ENCODE assay signal across 23 cellular contexts in the genomic region with DNA sequence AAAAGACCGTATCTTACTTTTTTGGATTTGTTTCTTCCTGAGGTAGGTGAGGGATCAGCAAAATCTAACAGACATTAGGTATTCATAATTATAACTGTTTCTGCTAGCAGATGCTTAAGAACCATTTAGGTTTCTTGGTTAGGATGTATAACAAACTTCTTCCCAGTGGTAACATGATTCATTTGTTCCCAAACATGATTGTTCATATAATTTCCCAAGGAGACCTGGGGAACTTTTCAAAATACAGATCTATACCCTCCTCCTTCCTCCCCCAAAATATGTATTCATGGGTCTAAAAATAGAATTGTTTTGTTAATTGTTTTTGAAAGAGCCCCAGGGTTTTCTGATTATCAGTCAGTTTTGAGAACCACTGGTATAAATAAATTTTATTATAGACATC.
"Had no signal": no experiment of that assay in that cellular context is flagged by ENCODE, and none has a peak within 500 bp of the region (broad histone marks: within the 10 kb centered on the region; RNA-seq: fewer than 3 reads in every experiment).

No MANE protein-coding gene starts in this region.

- H3K27ac Mint-ChIP-seq: activated B cell treated with CpG ODN at 0.5 μM for 24 hours; activated CD4-positive, alpha-beta T cell treated with anti-CD3 and anti-CD28 coated beads, Interleukin-2, amount 10 ng/mL, durations not matched to agents 24 days and 14 days; activated CD8-positive, alpha-beta T cell treated with anti-CD3 and anti-CD28 coated beads, Interleukin-2, amount 10 ng/mL, durations not matched to agents 7 days and 5 days; endodermal cell had no signal

- H3K4me1 Mint-ChIP-seq: activated B cell treated with CpG ODN at 0.5 μM for 24 hours had no signal

- H3K4me3 Mint-ChIP-seq: activated B cell treated with CpG ODN at 0.5 μM for 24 hours; activated CD4-positive, alpha-beta T cell treated with anti-CD3 and anti-CD28 coated beads, Interleukin-2, amount 10 ng/mL, durations not matched to agents 24 days and 14 days; activated CD8-positive, alpha-beta T cell treated with anti-CD3 and anti-CD28 coated beads, Interleukin-2, amount 10 ng/mL, durations not matched to agents 7 days and 5 days; activated naive CD4-positive, alpha-beta T cell treated with anti-CD3 and anti-CD28 coated beads, Interleukin-2, amount 50 U/mL, for 24 hours; activated T-cell treated with anti-CD3 and anti-CD28 coated beads, Interleukin-2, amount 50 U/mL, for 4 hours; endodermal cell; immature natural killer cell; naive thymus-derived CD4-positive, alpha-beta T cell had no signal

- ATAC-seq: activated CD8-positive, alpha-beta T cell treated with anti-CD3 and anti-CD28 coated beads, Interleukin-2, amount 10 ng/mL, durations not matched to agents 7 days and 5 days; activated T-cell treated with anti-CD3 and anti-CD28 coated beads, Interleukin-2, amount 50 U/mL, for 4 hours; gastroesophageal sphincter; heart right ventricle; left ventricle myocardium superior; naive thymus-derived CD4-positive, alpha-beta T cell; pancreas; right lobe of liver had no signal

- H3K27me3 Mint-ChIP-seq: activated B cell treated with CpG ODN at 0.5 μM for 24 hours; activated CD4-positive, alpha-beta T cell treated with anti-CD3 and anti-CD28 coated beads, Interleukin-2, amount 10 ng/mL, durations not matched to agents 24 days and 14 days; activated naive CD4-positive, alpha-beta T cell treated with anti-CD3 and anti-CD28 coated beads, Interleukin-2, amount 50 U/mL, for 24 hours; naive thymus-derived CD4-positive, alpha-beta T cell had no signal

- DNase-seq: activated B cell treated with CpG ODN at 0.5 μM for 24 hours; activated CD4-positive, alpha-beta T cell treated with anti-CD3 and anti-CD28 coated beads, Interleukin-2, amount 10 ng/mL, durations not matched to agents 24 days and 14 days; activated CD8-positive, alpha-beta T cell treated with anti-CD3 and anti-CD28 coated beads, Interleukin-2, amount 10 ng/mL, durations not matched to agents 7 days and 5 days; activated effector memory CD4-positive, alpha-beta T cell treated with Interleukin-2 at 50 U/mL for 16 hours; activated T-cell treated with anti-CD3 and anti-CD28 coated beads, Interleukin-2, amount 50 U/mL, for 4 hours; amygdala; caudate nucleus; endodermal cell; heart right ventricle; immature natural killer cell; left ventricle myocardium superior; mesendoderm; naive thymus-derived CD4-positive, alpha-beta T cell; pancreas; right lobe of liver; SK-N-SH; spleen; stimulated activated naive CD4-positive, alpha-beta T cell; substantia nigra; T-helper 9 cell; tibial artery had no signal

- H3K4me3 ChIP-seq: gastroesophageal sphincter, heart right ventricle, pancreas, right lobe of liver, spleen, tibial artery had no signal
